4 cellular contexts compared by ENCODE assay signal in genomic region chr13:65309906-65310305, GRCh38.
"Had no signal": no experiment of that assay in that cellular context is flagged by ENCODE, and none has a peak within 500 bp of the region (broad histone marks: within the 10 kb centered on the region; RNA-seq: fewer than 3 reads in every experiment).

No MANE protein-coding gene starts in this region.

- H3K27ac Mint-ChIP-seq: GM23338, H9 had no signal

- ATAC-seq: GM23338 had no signal

- H3K4me2 ChIP-seq: GM23338 had no signal

- H3K4me3 ChIP-seq: GM23338 had no signal

- H2AFZ ChIP-seq: GM23338 had no signal

- H3K4me1 Mint-ChIP-seq: GM23338, H9 had no signal

- DNase-seq: H9, HCEC 1CT, IMR-90 had no signal

- H3K4me3 Mint-ChIP-seq: GM23338, H9 had no signal
